Comparison of ENCODE assay signal across 1 cellular context in the genomic region with DNA sequence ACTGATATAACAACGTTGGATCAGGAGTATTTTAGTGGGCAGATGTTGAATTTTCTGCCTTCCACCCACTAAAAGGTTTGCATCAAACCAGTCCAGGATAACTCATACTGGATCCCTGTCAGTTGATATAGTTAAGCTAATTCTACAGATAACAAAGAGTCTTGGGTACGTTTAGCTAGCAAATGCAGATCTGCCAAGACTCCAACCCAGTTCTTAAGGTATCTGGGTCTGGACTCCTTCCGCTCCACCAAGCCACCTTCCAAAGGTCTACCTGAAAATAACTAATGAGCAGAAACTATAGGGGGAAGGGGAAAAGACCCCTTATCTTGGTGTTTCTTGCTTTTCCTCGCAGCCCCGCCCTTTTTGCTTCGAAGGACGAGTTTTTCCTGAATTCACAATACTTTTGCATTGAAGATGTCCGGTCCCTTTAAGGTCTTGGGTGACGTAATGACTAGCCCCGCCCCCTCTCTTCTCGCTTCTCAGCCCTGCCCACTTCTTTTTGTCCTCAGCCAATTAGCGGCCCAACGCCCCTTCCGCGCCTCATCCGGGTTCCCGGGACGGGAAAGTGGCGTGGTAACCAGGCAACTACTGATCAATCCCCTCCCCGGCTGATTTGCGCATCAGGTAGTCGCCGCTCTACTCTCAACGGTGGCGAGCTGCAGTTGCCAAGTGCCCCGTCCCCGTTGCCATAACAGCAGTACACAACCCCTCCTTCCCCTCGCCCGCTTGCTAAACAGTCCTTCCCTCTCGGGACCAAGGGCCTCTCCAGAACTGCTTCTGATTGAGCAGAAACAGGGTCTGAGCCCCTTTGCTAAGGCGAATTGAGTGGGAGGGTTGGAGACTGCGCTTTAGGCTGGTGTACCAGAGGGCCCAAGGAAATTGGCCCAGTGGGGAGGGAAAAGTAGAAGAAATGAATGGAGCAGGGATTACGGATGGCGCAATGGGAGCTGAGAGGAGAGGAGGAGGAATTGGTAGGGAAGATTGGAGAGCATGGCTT.
TF ChIP-seq lines count a peak whose summit lies in the region.

TSS of gene LRRC23 (plus strand) at position 543 of the 997 bp plus-strand sequence. CDS start 812 bp downstream, outside the sequence.

TF ChIP-seq in K562, 482 proteins besides CTCF, POLR2A, EP300 and RAD21 (continued from another document and continues in another):
- no peak for TF ChIP-seq HDAC2 (IDR thresholded peaks at IDR 0.05)
- TF ChIP-seq ILK (tag; IDR thresholded peaks at IDR 0.05; ENCODE audit: borderline replicate concordance, low read depth): no peak
- TF ChIP-seq HLTF (IDR thresholded peaks at IDR 0.05): no peak
- TF ChIP-seq FIP1L1 (IDR thresholded peaks at IDR 0.05; ENCODE audit: low read depth, low read length, poor library complexity, severe bottlenecking): no peak
- TF ChIP-seq MTF1 (CRISPR knock-in tag; IDR thresholded peaks at IDR 0.05; ENCODE audit: borderline replicate concordance): no peak
- no peak for TF ChIP-seq ZNF384 (IDR thresholded peaks at IDR 0.05; ENCODE audit: low read depth, low read length)
- TF ChIP-seq, protein P1, sequence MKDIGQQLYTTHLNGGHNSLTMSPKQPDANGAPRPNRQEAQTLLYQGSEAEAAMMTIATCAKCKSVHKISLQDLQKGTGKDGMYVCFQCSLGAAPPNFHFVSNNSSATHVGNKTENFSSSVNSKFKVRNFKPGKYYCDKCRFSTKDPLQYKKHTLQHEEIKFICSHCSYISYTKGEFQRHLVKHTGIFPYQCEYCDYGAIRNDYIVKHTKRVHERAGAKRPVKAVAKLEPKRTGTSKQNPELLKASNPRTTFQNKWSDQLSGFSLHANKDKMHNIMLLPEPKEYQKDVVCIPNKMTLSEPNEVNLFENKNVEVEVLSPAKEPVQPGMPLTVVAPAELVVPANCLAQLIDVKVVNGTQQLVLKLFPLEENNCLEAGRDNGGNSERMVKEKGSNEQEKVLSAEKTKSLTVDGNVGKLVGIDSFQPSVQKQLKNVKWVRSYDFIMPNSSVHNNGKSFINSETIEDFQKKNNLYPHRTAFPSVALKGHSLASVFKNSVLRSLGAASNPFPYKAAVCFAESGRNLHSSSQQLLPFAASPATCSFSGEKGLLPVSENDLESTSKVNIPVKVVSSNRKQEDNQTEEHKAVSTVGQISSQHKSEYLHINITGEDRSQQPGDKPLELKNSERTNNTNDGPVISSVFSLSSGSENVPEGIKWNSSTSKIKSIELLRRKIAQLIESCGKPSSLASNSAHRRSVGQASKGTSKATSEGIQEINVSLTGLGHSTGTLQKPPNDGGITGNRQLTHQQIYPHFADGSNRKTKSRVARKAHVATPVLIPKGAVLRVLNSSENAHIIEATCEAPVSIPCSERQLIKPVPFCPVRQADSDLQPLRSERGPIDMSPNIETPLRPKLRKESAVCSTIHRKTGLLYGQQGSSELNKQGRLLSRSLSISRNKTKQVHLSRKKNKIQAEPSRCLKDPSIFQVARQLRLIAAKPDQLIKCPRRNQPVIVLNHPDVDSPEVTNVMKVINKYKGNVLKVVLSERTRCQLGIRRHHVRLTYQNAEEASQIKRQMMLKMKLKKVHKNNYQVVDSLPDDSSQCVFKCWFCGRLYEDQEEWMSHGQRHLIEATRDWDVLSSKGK (CRISPR knock-in tag; IDR thresholded peaks at IDR 0.05): no peak
- no peak for TF ChIP-seq CBFB (CRISPR knock-in tag; IDR thresholded peaks at IDR 0.05)
- TF ChIP-seq ZNF668 (CRISPR knock-in tag; IDR thresholded peaks at IDR 0.05): no peak
- no peak for TF ChIP-seq SNIP1 (IDR thresholded peaks at IDR 0.05; ENCODE audit: low read depth)
- peak; percentile 47; the same call in 1 of the 2 replicates for TF ChIP-seq ELF1 (tag; IDR thresholded peaks at IDR 0.05)
- no peak for TF ChIP-seq PBX2 (CRISPR knock-in tag; IDR thresholded peaks at IDR 0.05; ENCODE audit: low read depth)
- no peak for TF ChIP-seq PBX2 (tag; conservative IDR thresholded peaks at IDR 0.05; ENCODE audit: low read depth)
- TF ChIP-seq ZNF398 (CRISPR knock-in tag; IDR thresholded peaks at IDR 0.05): no peak
- no peak for TF ChIP-seq ARHGAP35 (IDR thresholded peaks at IDR 0.05; ENCODE audit: partially characterized antibody)
- TF ChIP-seq, protein P2, sequence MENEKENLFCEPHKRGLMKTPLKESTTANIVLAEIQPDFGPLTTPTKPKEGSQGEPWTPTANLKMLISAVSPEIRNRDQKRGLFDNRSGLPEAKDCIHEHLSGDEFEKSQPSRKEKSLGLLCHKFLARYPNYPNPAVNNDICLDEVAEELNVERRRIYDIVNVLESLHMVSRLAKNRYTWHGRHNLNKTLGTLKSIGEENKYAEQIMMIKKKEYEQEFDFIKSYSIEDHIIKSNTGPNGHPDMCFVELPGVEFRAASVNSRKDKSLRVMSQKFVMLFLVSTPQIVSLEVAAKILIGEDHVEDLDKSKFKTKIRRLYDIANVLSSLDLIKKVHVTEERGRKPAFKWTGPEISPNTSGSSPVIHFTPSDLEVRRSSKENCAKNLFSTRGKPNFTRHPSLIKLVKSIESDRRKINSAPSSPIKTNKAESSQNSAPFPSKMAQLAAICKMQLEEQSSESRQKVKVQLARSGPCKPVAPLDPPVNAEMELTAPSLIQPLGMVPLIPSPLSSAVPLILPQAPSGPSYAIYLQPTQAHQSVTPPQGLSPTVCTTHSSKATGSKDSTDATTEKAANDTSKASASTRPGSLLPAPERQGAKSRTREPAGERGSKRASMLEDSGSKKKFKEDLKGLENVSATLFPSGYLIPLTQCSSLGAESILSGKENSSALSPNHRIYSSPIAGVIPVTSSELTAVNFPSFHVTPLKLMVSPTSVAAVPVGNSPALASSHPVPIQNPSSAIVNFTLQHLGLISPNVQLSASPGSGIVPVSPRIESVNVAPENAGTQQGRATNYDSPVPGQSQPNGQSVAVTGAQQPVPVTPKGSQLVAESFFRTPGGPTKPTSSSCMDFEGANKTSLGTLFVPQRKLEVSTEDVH (IDR thresholded peaks at IDR 0.05; ENCODE audit: low read depth, partially characterized antibody): no peak
- peak; percentile 55 for TF ChIP-seq CEBPB (tag; IDR thresholded peaks at IDR 0.05)
- no peak for TF ChIP-seq KAT7 (CRISPR knock-in tag; IDR thresholded peaks at IDR 0.05; ENCODE audit: borderline replicate concordance)
- no peak for TF ChIP-seq CREBBP (IDR thresholded peaks at IDR 0.05; ENCODE audit: low read depth, low read length)
- peak; percentile 65; the same call in 1 of the 2 replicates for TF ChIP-seq SP1 (CRISPR knock-in tag; IDR thresholded peaks at IDR 0.05)
- no peak for TF ChIP-seq C11orf30 (IDR thresholded peaks at IDR 0.05; ENCODE audit: low read depth)
- TF ChIP-seq PHB (CRISPR knock-in tag; IDR thresholded peaks at IDR 0.05): no peak
- no peak for TF ChIP-seq HBP1 (CRISPR knock-in tag; IDR thresholded peaks at IDR 0.05)
- TF ChIP-seq RBM39 (optimal IDR thresholded peaks at IDR 0.05; ENCODE audit: low read depth, low read length): no peak
- TF ChIP-seq PURB (CRISPR knock-in tag; IDR thresholded peaks at IDR 0.05; ENCODE audit: low read depth): no peak
- no peak for TF ChIP-seq ZBTB11 (CRISPR knock-in tag; IDR thresholded peaks at IDR 0.05)
- TF ChIP-seq OTX1 (CRISPR knock-in tag; IDR thresholded peaks at IDR 0.05): no peak
- no peak for TF ChIP-seq MYNN (IDR thresholded peaks at IDR 0.05)
- TF ChIP-seq MYNN (CRISPR knock-in tag; IDR thresholded peaks at IDR 0.05): no peak
- TF ChIP-seq CREM (IDR thresholded peaks at IDR 0.05; ENCODE audit: low read depth): peak; percentile 85
- no peak for TF ChIP-seq RBM25 (IDR thresholded peaks at IDR 0.05; ENCODE audit: low read depth, low read length, severe bottlenecking)
- TF ChIP-seq ZNF143 (CRISPR knock-in tag; IDR thresholded peaks at IDR 0.05): no peak
- TF ChIP-seq STAT5A (IDR thresholded peaks at IDR 0.05; ENCODE audit: borderline replicate concordance, low read length): no peak
- TF ChIP-seq, protein P3, sequence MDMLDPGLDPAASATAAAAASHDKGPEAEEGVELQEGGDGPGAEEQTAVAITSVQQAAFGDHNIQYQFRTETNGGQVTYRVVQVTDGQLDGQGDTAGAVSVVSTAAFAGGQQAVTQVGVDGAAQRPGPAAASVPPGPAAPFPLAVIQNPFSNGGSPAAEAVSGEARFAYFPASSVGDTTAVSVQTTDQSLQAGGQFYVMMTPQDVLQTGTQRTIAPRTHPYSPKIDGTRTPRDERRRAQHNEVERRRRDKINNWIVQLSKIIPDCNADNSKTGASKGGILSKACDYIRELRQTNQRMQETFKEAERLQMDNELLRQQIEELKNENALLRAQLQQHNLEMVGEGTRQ (CRISPR knock-in tag; IDR thresholded peaks at IDR 0.05): no peak
- peak; percentile 51 for TF ChIP-seq RBFOX2 (IDR thresholded peaks at IDR 0.05; ENCODE audit: low read depth, low read length)
- TF ChIP-seq MXI1 (IDR thresholded peaks at IDR 0.05; ENCODE audit: low read depth, low read length): peak; percentile 70; the same call in 1 of the 2 replicates
- TF ChIP-seq ZBTB17 (CRISPR knock-in tag; IDR thresholded peaks at IDR 0.05): no peak
- TF ChIP-seq NRF1 (conservative IDR thresholded peaks at IDR 0.05 in 1 of 2, IDR thresholded peaks at IDR 0.05 in 1 of 2): peak; percentile 60 to 68; a peak in 3 of 4 replicates
- TF ChIP-seq SMARCA4 (IDR thresholded peaks at IDR 0.05): no peak
- TF ChIP-seq SRSF9 (IDR thresholded peaks at IDR 0.05; ENCODE audit: borderline replicate concordance, low read depth, low read length): no peak
- no peak for TF ChIP-seq MEIS2 (IDR thresholded peaks at IDR 0.05; ENCODE audit: partially characterized antibody)
- no peak for TF ChIP-seq E2F4 (CRISPR knock-in tag; IDR thresholded peaks at IDR 0.05; ENCODE audit: low read depth)
- TF ChIP-seq PHF8 (IDR thresholded peaks at IDR 0.05; ENCODE audit: borderline replicate concordance, low read length): peak; percentile 66; the same call in 1 of the 2 replicates
- no peak for TF ChIP-seq ZNF551 (CRISPR knock-in tag; IDR thresholded peaks at IDR 0.05)
